1 cellular context compared by ENCODE assay signal in genomic region chr11:65888163-65888814, GRCh38.
TF ChIP-seq lines count a peak whose summit lies in the region.

TSS of gene FIBP (minus strand) at chr11:65888471. CDS start at chr11:65888418, 53 bp downstream.

TF ChIP-seq in HEK293, 187 proteins besides CTCF, POLR2A, EP300 and RAD21 (continued from another document and continues in another):
- TF ChIP-seq YY1 (tag by site-specific recombination; IDR thresholded peaks at IDR 0.05) = peak; percentile 62; the same call in 1 of the 2 replicates
- no peak for TF ChIP-seq ZNF423 (tag by site-specific recombination; IDR thresholded peaks at IDR 0.05)
- peak; percentile 49; the same call in 1 of the 2 replicates for TF ChIP-seq KLF16 (tag by site-specific recombination; IDR thresholded peaks at IDR 0.05)
- TF ChIP-seq ZNF548 (tag by site-specific recombination; IDR thresholded peaks at IDR 0.05) = no peak
- TF ChIP-seq ZNF837 (tag by site-specific recombination; IDR thresholded peaks at IDR 0.05) = no peak
- TF ChIP-seq ZNF843 (tag by site-specific recombination; IDR thresholded peaks at IDR 0.05) = peak; percentile 57; the same call in 1 of the 2 replicates
- TF ChIP-seq ZNF23 (tag by site-specific recombination; IDR thresholded peaks at IDR 0.05; ENCODE audit: borderline replicate concordance) = no peak
- peak; percentile 79 for TF ChIP-seq ZBTB8A (tag by site-specific recombination; IDR thresholded peaks at IDR 0.05)
- peak; percentile 12; the same call in 1 of the 2 replicates for TF ChIP-seq ZFP69B (tag by site-specific recombination; IDR thresholded peaks at IDR 0.05)
- TF ChIP-seq IKZF3 (tag by site-specific recombination; IDR thresholded peaks at IDR 0.05) = peak; percentile 52
- peak; percentile 26; the same call in 1 of the 2 replicates for TF ChIP-seq ZNF777 (tag by site-specific recombination; IDR thresholded peaks at IDR 0.05; ENCODE audit: borderline replicate concordance)
- TF ChIP-seq ZXDB (tag by site-specific recombination; IDR thresholded peaks at IDR 0.05) = peak; percentile 83
- TF ChIP-seq ZBTB10 (tag by site-specific recombination; IDR thresholded peaks at IDR 0.05) = peak; percentile 14
- TF ChIP-seq ZNF335 (tag by site-specific recombination; conservative IDR thresholded peaks at IDR 0.05) = peak; percentile 97
- 0 out of 2 replicates have a peak, but pooled peaks have one; percentile 42 for TF ChIP-seq ZNF561 (tag by site-specific recombination; IDR thresholded peaks at IDR 0.05; ENCODE audit: borderline replicate concordance)
- TF ChIP-seq HIC1 (tag by site-specific recombination; IDR thresholded peaks at IDR 0.05) = peak; percentile 47; the same call in 1 of the 2 replicates
- peak; percentile 65; the same call in 1 of the 2 replicates for TF ChIP-seq KLF10 (tag by site-specific recombination; IDR thresholded peaks at IDR 0.05)
- TF ChIP-seq ZNF639 (tag by site-specific recombination; IDR thresholded peaks at IDR 0.05) = 0 out of 2 replicates have a peak, but pooled peaks have one; percentile 14
- TF ChIP-seq ZNF629 (tag by site-specific recombination; IDR thresholded peaks at IDR 0.05) = peak; percentile 95
- TF ChIP-seq ZNF677 (tag by site-specific recombination; IDR thresholded peaks at IDR 0.05) = no peak
- peak; percentile 72 for TF ChIP-seq SP7 (tag by site-specific recombination; IDR thresholded peaks at IDR 0.05)
- TF ChIP-seq PATZ1 (tag by site-specific recombination; IDR thresholded peaks at IDR 0.05) = peak; percentile 88
- TF ChIP-seq ZBTB26 (tag by site-specific recombination; optimal IDR thresholded peaks at IDR 0.05) = peak; percentile 97
- TF ChIP-seq PRDM4 (tag by site-specific recombination; IDR thresholded peaks at IDR 0.05) = no peak
- TF ChIP-seq KLF1 (tag by site-specific recombination; IDR thresholded peaks at IDR 0.05) = 0 out of 2 replicates have a peak, but pooled peaks have one; percentile 11
- TF ChIP-seq ZNF791 (tag by site-specific recombination; IDR thresholded peaks at IDR 0.05) = no peak
- peak; percentile 85 for TF ChIP-seq SP2 (tag by site-specific recombination; IDR thresholded peaks at IDR 0.05)
- TF ChIP-seq ZFP37 (tag by site-specific recombination; IDR thresholded peaks at IDR 0.05) = peak; percentile 57; the same call in 1 of the 2 replicates
- peak; percentile 88 for TF ChIP-seq KLF9 (tag by site-specific recombination; IDR thresholded peaks at IDR 0.05; ENCODE audit: low read depth)
- peak; percentile 45; the same call in 1 of the 2 replicates for TF ChIP-seq YY2 (tag by site-specific recombination; IDR thresholded peaks at IDR 0.05)
- TF ChIP-seq PRDM10 (tag by site-specific recombination; IDR thresholded peaks at IDR 0.05) = 0 out of 2 replicates have a peak, but pooled peaks have one; percentile 71
- peak; percentile 100 for TF ChIP-seq ZNF398 (tag by site-specific recombination; IDR thresholded peaks at IDR 0.05)
- TF ChIP-seq ZEB2 (tag by site-specific recombination; IDR thresholded peaks at IDR 0.05) = peak; percentile 84
- no peak for TF ChIP-seq ZNF248 (tag by site-specific recombination; IDR thresholded peaks at IDR 0.05)
- peak; percentile 77 for TF ChIP-seq KLF17 (tag by site-specific recombination; IDR thresholded peaks at IDR 0.05)
- peak; percentile 74 for TF ChIP-seq SP3 (tag by site-specific recombination; IDR thresholded peaks at IDR 0.05)
- TF ChIP-seq ZNF768 (tag by site-specific recombination; IDR thresholded peaks at IDR 0.05) = no peak
- peak; percentile 84 for TF ChIP-seq ZBTB21 (tag by site-specific recombination; IDR thresholded peaks at IDR 0.05)
- peak; percentile 44 for TF ChIP-seq ZBTB48 (tag by site-specific recombination; IDR thresholded peaks at IDR 0.05)
- 0 out of 2 replicates have a peak, but pooled peaks have one; percentile 45 for TF ChIP-seq BCL11B (tag by site-specific recombination; IDR thresholded peaks at IDR 0.05; ENCODE audit: low read depth)
- TF ChIP-seq ZNF366 (tag by site-specific recombination; conservative IDR thresholded peaks at IDR 0.05) = peak; percentile 55; the same call in 1 of the 2 replicates
- peak; percentile 53; the same call in 1 of the 2 replicates for TF ChIP-seq ZSCAN30 (tag by site-specific recombination; IDR thresholded peaks at IDR 0.05)
- no peak for TF ChIP-seq ZNF112 (tag by site-specific recombination; IDR thresholded peaks at IDR 0.05)
- no peak for TF ChIP-seq ZNF426 (tag by site-specific recombination; IDR thresholded peaks at IDR 0.05)
- peak; percentile 43 for TF ChIP-seq ZBTB20 (tag by site-specific recombination; IDR thresholded peaks at IDR 0.05)
